ENCODE assay signal across 27 cellular contexts in the genomic region with DNA sequence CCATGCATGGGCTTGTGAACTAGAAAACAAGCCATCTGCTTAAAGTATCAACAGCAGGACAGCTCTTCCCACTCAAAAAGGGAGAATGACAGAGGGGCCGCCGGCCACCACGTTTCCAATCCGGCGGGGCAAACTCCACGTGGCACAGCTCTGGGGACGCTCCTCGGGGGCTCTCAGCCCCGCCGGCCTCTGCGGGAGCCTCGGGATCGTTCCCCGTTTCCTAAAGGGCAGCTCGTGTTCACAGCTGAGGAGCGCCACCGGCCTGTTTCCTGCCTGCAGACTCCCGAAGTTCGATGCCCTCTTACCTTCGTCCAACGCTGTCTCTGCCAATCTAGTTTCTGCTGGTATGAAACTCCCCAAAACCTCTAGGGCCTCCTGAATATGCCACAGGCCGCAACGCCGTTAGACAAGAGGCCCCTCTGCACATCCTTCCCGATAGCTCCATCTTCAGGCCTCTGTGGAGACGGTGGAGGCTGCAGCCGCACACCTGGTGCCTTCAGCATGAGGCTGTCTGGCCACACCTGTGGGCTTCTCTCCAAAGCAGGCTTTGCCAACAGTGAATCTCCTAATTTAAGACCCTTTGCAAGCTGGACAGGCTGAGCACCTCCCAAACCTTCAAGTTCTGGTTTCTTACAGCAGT.
"Had no signal": no experiment of that assay in that cellular context is flagged by ENCODE, and none has a peak within 500 bp of the region (broad histone marks: within the 10 kb centered on the region; RNA-seq: fewer than 3 reads in every experiment).

No MANE protein-coding gene starts in this region.

- H3K36me3 ChIP-seq: adrenal gland, breast epithelium, SJCRH30 had no signal

- ATAC-seq: activated CD4-positive, alpha-beta T cell treated with anti-CD3 and anti-CD28 coated beads for 36 hours; activated CD4-positive, CD25-positive, alpha-beta regulatory T cell treated with anti-CD3 and anti-CD28 coated beads, Interleukin-2, amount 50 U/mL, for 24 hours; activated CD8-positive, alpha-beta T cell treated with anti-CD3 and anti-CD28 coated beads, Interleukin-2, amount 10 ng/mL, durations not matched to agents 7 days and 5 days; activated naive CD4-positive, alpha-beta T cell treated with anti-CD3 and anti-CD28 coated beads, Interleukin-2, amount 50 U/mL, for 72 hours; activated T-cell treated with anti-CD3 and anti-CD28 coated beads, Interleukin-2, amount 50 U/mL, for 4 hours; body of pancreas; WTC11 had no signal

- DNase-seq: activated CD4-positive, alpha-beta T cell treated with anti-CD3 and anti-CD28 coated beads for 36 hours; activated CD4-positive, alpha-beta T cell treated with anti-CD3 and anti-CD28 coated beads, Interleukin-2, amount 10 ng/mL, durations not matched to agents 7 days and 5 days; activated CD4-positive, alpha-beta T cell treated with anti-CD3 and anti-CD28 coated beads, Interleukin-2, amount 50 U/mL, for 48 hours; activated CD8-positive, alpha-beta T cell treated with anti-CD3 and anti-CD28 coated beads, Interleukin-2, amount 10 ng/mL, durations not matched to agents 7 days and 5 days; activated gamma-delta T cell treated with Interleukin-2 at 50 U/mL for 16 hours; activated naive CD4-positive, alpha-beta T cell treated with anti-CD3 and anti-CD28 coated beads for 36 hours; activated T-cell treated with anti-CD3 and anti-CD28 coated beads for 4 hours; activated T-cell treated with anti-CD3 and anti-CD28 coated beads, Interleukin-2, amount 50 U/mL, for 4 hours; adrenal gland; body of pancreas; Karpas-422; NCI-H1105; NCI-H1436; NCI-H1694; NCI-H1930; NCI-H2081 treated with DMSO at 0.1 percent for 48 hours; NCI-H345; NCI-H524 treated with DMSO at 0.1 percent for 48 hours; NCI-H774; NK-92 treated with Interleukin-12 subunit alpha and Interleukin-12 subunit beta, amount 100 ng/mL, for 24 hours; SHP77; SJCRH30 had no signal

- H3K4me1 ChIP-seq: adrenal gland, body of pancreas, breast epithelium, SJCRH30 had no signal

- H3K27ac ChIP-seq: adrenal gland, body of pancreas, breast epithelium, SJCRH30, SK-N-MC had no signal

- H3K27me3 ChIP-seq: adrenal gland, body of pancreas had no signal

- H3K9me3 ChIP-seq: adrenal gland, body of pancreas, SJCRH30 had no signal

- H3K4me3 ChIP-seq: adrenal gland, body of pancreas, breast epithelium, SJCRH30, SK-N-MC had no signal
